26 cellular contexts compared by ENCODE assay signal in genomic region chr20:19589731-19590362, GRCh38.
"Had no signal": no experiment of that assay in that cellular context is flagged by ENCODE, and none has a peak within 500 bp of the region (broad histone marks: within the 10 kb centered on the region; RNA-seq: fewer than 3 reads in every experiment).

No MANE protein-coding gene starts in this region.

- H3K4me3 ChIP-seq: adrenal gland, SJCRH30 had no signal

- DNase-seq: activated CD4-positive, alpha-beta T cell treated with anti-CD3 and anti-CD28 coated beads for 36 hours; activated CD4-positive, alpha-beta T cell treated with anti-CD3 and anti-CD28 coated beads, Interleukin-2, amount 10 ng/mL, durations not matched to agents 7 days and 5 days; activated CD4-positive, alpha-beta T cell treated with anti-CD3 and anti-CD28 coated beads, Interleukin-2, amount 50 U/mL, for 48 hours; activated CD8-positive, alpha-beta T cell treated with anti-CD3 and anti-CD28 coated beads, Interleukin-2, amount 10 ng/mL, durations not matched to agents 7 days and 5 days; activated gamma-delta T cell; activated naive CD4-positive, alpha-beta T cell treated with Interleukin-2 at 50 U/mL for 16 hours; activated T-cell treated with anti-CD3 and anti-CD28 coated beads, Interleukin-2, amount 50 U/mL, for 24 hours; adrenal gland; central memory CD4-positive, alpha-beta T cell; Kasumi-1; MM.1S; MV-4-11; NCI-H1092; NCI-H1436 treated with DMSO at 0.1 percent for 48 hours; NCI-H1694 treated with DMSO at 0.1 percent for 48 hours; NCI-H2029; NCI-H345; NCI-H524 treated with DMSO at 0.1 percent for 48 hours; SHP77; SJCRH30; SK-N-SH had no signal

- H3K4me1 ChIP-seq: adrenal gland had no signal

- H3K4me2 ChIP-seq: SK-N-SH had no signal

- H3K27me3 ChIP-seq: adrenal gland, SJCRH30 had no signal

- FAIRE-seq: TTC549 had no signal

- H3K36me3 ChIP-seq: adrenal gland, SJCRH30 had no signal

- H3K27ac ChIP-seq: adrenal gland, SJCRH30 had no signal

- H3K9ac ChIP-seq: SK-N-SH had no signal

- ATAC-seq: activated CD4-positive, alpha-beta T cell treated with anti-CD3 and anti-CD28 coated beads for 36 hours; activated CD4-positive, CD25-positive, alpha-beta regulatory T cell treated with anti-CD3 and anti-CD28 coated beads, Interleukin-2, amount 50 U/mL, for 24 hours; activated CD8-positive, alpha-beta T cell treated with anti-CD3 and anti-CD28 coated beads, Interleukin-2, amount 10 ng/mL, durations not matched to agents 7 days and 5 days; activated naive CD4-positive, alpha-beta T cell treated with anti-CD3 and anti-CD28 coated beads, Interleukin-2, amount 50 U/mL, for 72 hours; Panc1; WTC11 had no signal

- H3K9me3 ChIP-seq: adrenal gland, SJCRH30, SK-N-SH had no signal
